ENCODE assay signal across 13 cellular contexts in genomic region chr22:42301072-42301741, GRCh38. TPM values are rescaled to one million over a fixed set of nuclear protein-coding genes. Genes with fewer than 3 reads are reported as not detected.
DNase-seq lines count a peak whose midpoint lies in the region; TF ChIP-seq lines count a peak whose summit lies in the region.
"Had no signal": no experiment of that assay in that cellular context is flagged by ENCODE, and none has a peak within 500 bp of the region (broad histone marks: within the 10 kb centered on the region; RNA-seq: fewer than 3 reads in every experiment).

No MANE protein-coding gene starts in this region.

- CTCF ChIA-PET in PC-9 (lab: Charles Lee): no interaction called here

- H3K4me1 Mint-ChIP-seq in activated naive CD4-positive, alpha-beta T cell treated with anti-CD3 and anti-CD28 coated beads, Interleukin-2, amount 50 U/mL, for 24 hours: peaks cover 86% of the 10 kb centered on the region
- H3K4me1 Mint-ChIP-seq in glutamatergic neuron (ENCODE audit: low read depth, unreplicated experiment): peaks cover 41% of the 10 kb centered on the region

- no peaks in the 10 kb centered on the region for H3K36me3 Mint-ChIP-seq in activated naive CD4-positive, alpha-beta T cell treated with anti-CD3 and anti-CD28 coated beads, Interleukin-2, amount 50 U/mL, for 24 hours
- no peaks in the 10 kb centered on the region for H3K36me3 Mint-ChIP-seq in glutamatergic neuron (ENCODE audit: unreplicated experiment)

- H3K79me2 ChIP-seq in PC-9 (ENCODE audit: low read depth): no peaks in the 10 kb centered on the region

- peaks cover 16% of the 10 kb centered on the region for H3K4me1 ChIP-seq in PC-9 (replicated peaks; ENCODE audit: insufficient read depth)

- no peak for DNase-seq in activated naive CD4-positive, alpha-beta T cell treated with anti-CD3 and anti-CD28 coated beads, Interleukin-2, amount 50 U/mL, for 16 hours
- DNase-seq in PC-9 (no peak), glutamatergic neuron (no peak), putamen (ENCODE audit: low spot score) (no peak), Ammon's horn (ENCODE audit: low spot score) (no peak), G401 (ENCODE audit: low spot score) (no peak), posterior cingulate gyrus (no peak)
- DNase-seq: aorta; NCI-H1436; NK-92 treated with Interleukin-12 subunit alpha and Interleukin-12 subunit beta, amount 100 ng/mL, for 24 hours; occipital lobe; stimulated activated CD4-positive, alpha-beta T cell treated with anti-CD3 and anti-CD28 coated beads, Interleukin-12 subunit alpha, Interleukin-12 subunit beta, amount 100 ng/mL, for 4 hours had no signal

- H3K9me2 ChIP-seq in PC-9 (ENCODE audit: insufficient read depth): no peaks in the 10 kb centered on the region

- H3K27me3 ChIP-seq in PC-9 (ENCODE audit: insufficient read depth, low read depth): no peaks in the 10 kb centered on the region

- H3K27me3 Mint-ChIP-seq in activated naive CD4-positive, alpha-beta T cell treated with anti-CD3 and anti-CD28 coated beads, Interleukin-2, amount 50 U/mL, for 24 hours: no peaks in the 10 kb centered on the region
- peaks cover 14% of the 10 kb centered on the region for H3K27me3 Mint-ChIP-seq in glutamatergic neuron (ENCODE audit: unreplicated experiment)

- POLR2A ChIA-PET in PC-9 (lab: Charles Lee; ENCODE audit: unreplicated experiment): no interaction called here

- no peaks in the 10 kb centered on the region for H3K9me3 ChIP-seq in PC-9 (ENCODE audit: insufficient read depth, low read depth)

- no peak overlapping the region for H3K4me3 ChIP-seq in PC-9

- TF ChIP-seq CTCF in PC-9 (conservative IDR thresholded peaks at IDR 0.05) (no peak), glutamatergic neuron (IDR thresholded peaks at IDR 0.05; ENCODE audit: partially characterized antibody, unreplicated experiment) (no peak)

- H3K36me3 ChIP-seq in PC-9 (ENCODE audit: low read depth): no peaks in the 10 kb centered on the region

- in situ Hi-C loops in G401 (cut with HindIII; ENCODE audit: low sequenced_read_pairs): no loop called here

- H3F3A ChIP-seq in PC-9 (ENCODE audit: insufficient read depth, low read depth): peaks cover 4% of the 10 kb centered on the region; the same call in 1 of the 2 replicates

- no peak overlapping the region for H2AFZ ChIP-seq in PC-9

- H3K27ac ChIP-seq in PC-9: no peak overlapping the region

- peak overlapping the region; percentile 79 for H3K27ac Mint-ChIP-seq in activated naive CD4-positive, alpha-beta T cell treated with anti-CD3 and anti-CD28 coated beads, Interleukin-2, amount 50 U/mL, for 24 hours
- peak overlapping the region; percentile 28 for H3K27ac Mint-ChIP-seq in glutamatergic neuron (ENCODE audit: unreplicated experiment)

- no TSS peak for BruUV-seq in PC-9 (replicated peaks; lab: Mats Ljungman, UMichigan)

- H3K4me2 ChIP-seq in PC-9: peak overlapping the region; percentile 32; the same call in 1 of the 2 replicates

- peak overlapping the region; percentile 80 for H3K4me3 Mint-ChIP-seq in activated naive CD4-positive, alpha-beta T cell treated with anti-CD3 and anti-CD28 coated beads, Interleukin-2, amount 50 U/mL, for 24 hours
- H3K4me3 Mint-ChIP-seq in glutamatergic neuron (ENCODE audit: unreplicated experiment): peak overlapping the region; percentile 15

- intact Hi-C loops in PC-9 (cut with micrococcal nuclease; ENCODE audit: unreplicated experiment) (no loop called here), posterior cingulate gyrus (cut with DNase I) (no loop called here)

- 0 out of 2 replicates have a peak, but pooled peaks cover 5% of the 10 kb centered on the region for H4K20me1 ChIP-seq in PC-9 (ENCODE audit: insufficient read depth)

- no peaks in the 10 kb centered on the region for H3K9me3 Mint-ChIP-seq in activated naive CD4-positive, alpha-beta T cell treated with anti-CD3 and anti-CD28 coated beads, Interleukin-2, amount 50 U/mL, for 24 hours
- H3K9me3 Mint-ChIP-seq in glutamatergic neuron (ENCODE audit: unreplicated experiment): peaks cover 4% of the 10 kb centered on the region

RNA-seq across cellular contexts. Expression of gene TCF20, which starts 30.8 kb away (rescaled TPM):
- 79.1 and 85.1 TPM in 2 replicates for total RNA-seq in PC-9 (2021)
- 112 TPM for total RNA-seq in glutamatergic neuron (ENCODE audit: unreplicated experiment)
- total RNA-seq in G401 (2014; rRNA removed; shearing (Covaris generic)): 18.4 and 25.5 TPM in 2 replicates
